24 cellular contexts compared by ENCODE assay signal in the genomic region with DNA sequence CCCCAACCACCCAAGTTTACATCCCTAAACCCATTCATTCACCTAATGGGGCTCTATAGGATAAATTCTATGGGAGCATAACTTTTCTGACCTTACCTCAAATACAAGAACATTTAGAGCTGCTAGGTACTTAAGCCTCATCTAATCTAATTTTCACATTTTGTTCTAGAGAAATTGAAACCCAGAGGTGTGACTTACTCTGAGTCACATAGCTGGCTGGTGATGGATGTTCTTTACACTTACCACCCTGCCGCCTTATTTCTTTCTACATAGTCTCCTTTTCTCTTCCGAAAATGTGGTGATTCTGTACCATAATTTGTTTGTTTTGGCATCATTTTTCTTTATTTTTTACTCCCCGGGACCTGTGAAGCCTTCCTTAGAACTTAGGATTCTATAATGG.
"Had no signal": no experiment of that assay in that cellular context is flagged by ENCODE, and none has a peak within 500 bp of the region (broad histone marks: within the 10 kb centered on the region; RNA-seq: fewer than 3 reads in every experiment).

No MANE protein-coding gene starts in this region.

- DNase-seq: activated CD4-positive, alpha-beta T cell treated with anti-CD3 and anti-CD28 coated beads, Interleukin-2, amount 50 U/mL, for 1 hour; activated CD4-positive, CD25-positive, alpha-beta regulatory T cell; activated CD8-positive, alpha-beta memory T cell treated with anti-CD3 and anti-CD28 coated beads, Interleukin-2, amount 10 ng/mL, durations not matched to agents 7 days and 5 days; activated gamma-delta T cell; activated naive CD4-positive, alpha-beta T cell treated with anti-CD3 and anti-CD28 coated beads, Interleukin-2, amount 10 ng/mL, durations not matched to agents 7 days and 5 days; activated naive CD8-positive, alpha-beta T cell treated with anti-CD3 and anti-CD28 coated beads for 36 hours; activated T-cell treated with anti-CD3 and anti-CD28 coated beads, Interleukin-2, amount 50 U/mL, for 4 hours; caudate nucleus; Karpas-422; NCI-H1092 treated with DMSO at 0.1 percent for 48 hours; NCI-H1417 treated with DMSO at 0.1 percent for 48 hours; NCI-H1694; NCI-H2029; NCI-H345; NCI-H510A; NCI-H526 treated with DMSO at 0.1 percent for 48 hours; NCI-H82; SIG-M5; T-cell; T-helper 2 cell; T1000 had no signal

- H3K9me3 Mint-ChIP-seq: activated naive CD4-positive, alpha-beta T cell treated with anti-CD3 and anti-CD28 coated beads, Interleukin-2, amount 10 ng/mL, durations not matched to agents 7 days and 5 days; activated naive CD8-positive, alpha-beta T cell treated with anti-CD3 and anti-CD28 coated beads for 36 hours; activated T-cell treated with anti-CD3 and anti-CD28 coated beads, Interleukin-2, amount 50 U/mL, for 4 hours; activated T-helper 17 cell treated with anti-CD3 and anti-CD28 coated beads, Interleukin-2, amount 50 U/mL, for 72 hours; T-cell had no signal

- ATAC-seq: activated CD8-positive, alpha-beta memory T cell treated with anti-CD3 and anti-CD28 coated beads, Interleukin-2, amount 10 ng/mL, durations not matched to agents 7 days and 5 days; activated T-helper 17 cell treated with anti-CD3 and anti-CD28 coated beads, Interleukin-2, amount 50 U/mL, for 72 hours; K562; T-cell had no signal

- H3K27ac ChIP-seq: VCaP had no signal

- H3K4me3 ChIP-seq: K562 had no signal

- H3K27me3 Mint-ChIP-seq: activated CD8-positive, alpha-beta memory T cell treated with anti-CD3 and anti-CD28 coated beads, Interleukin-2, amount 10 ng/mL, durations not matched to agents 7 days and 5 days; activated naive CD4-positive, alpha-beta T cell treated with anti-CD3 and anti-CD28 coated beads, Interleukin-2, amount 10 ng/mL, durations not matched to agents 7 days and 5 days; activated naive CD8-positive, alpha-beta T cell treated with anti-CD3 and anti-CD28 coated beads for 36 hours; activated T-helper 17 cell treated with anti-CD3 and anti-CD28 coated beads, Interleukin-2, amount 50 U/mL, for 72 hours; T-cell had no signal

- H3K27ac Mint-ChIP-seq: activated CD8-positive, alpha-beta memory T cell treated with anti-CD3 and anti-CD28 coated beads, Interleukin-2, amount 10 ng/mL, durations not matched to agents 7 days and 5 days; activated naive CD4-positive, alpha-beta T cell treated with anti-CD3 and anti-CD28 coated beads, Interleukin-2, amount 10 ng/mL, durations not matched to agents 7 days and 5 days; activated naive CD8-positive, alpha-beta T cell treated with anti-CD3 and anti-CD28 coated beads for 36 hours; activated T-helper 17 cell treated with anti-CD3 and anti-CD28 coated beads, Interleukin-2, amount 50 U/mL, for 72 hours; T-cell had no signal

- H3K4me3 Mint-ChIP-seq: activated CD8-positive, alpha-beta memory T cell treated with anti-CD3 and anti-CD28 coated beads, Interleukin-2, amount 10 ng/mL, durations not matched to agents 7 days and 5 days; activated naive CD4-positive, alpha-beta T cell treated with anti-CD3 and anti-CD28 coated beads, Interleukin-2, amount 10 ng/mL, durations not matched to agents 7 days and 5 days; activated naive CD8-positive, alpha-beta T cell treated with anti-CD3 and anti-CD28 coated beads for 36 hours; activated T-cell treated with anti-CD3 and anti-CD28 coated beads, Interleukin-2, amount 50 U/mL, for 4 hours; activated T-helper 17 cell treated with anti-CD3 and anti-CD28 coated beads, Interleukin-2, amount 50 U/mL, for 72 hours; T-cell had no signal

- H3K4me1 Mint-ChIP-seq: activated naive CD4-positive, alpha-beta T cell treated with anti-CD3 and anti-CD28 coated beads, Interleukin-2, amount 10 ng/mL, durations not matched to agents 7 days and 5 days; activated T-helper 17 cell treated with anti-CD3 and anti-CD28 coated beads, Interleukin-2, amount 50 U/mL, for 72 hours had no signal
